Comparison of ENCODE assay signal across 8 cellular contexts in genomic region chr4:55635760-55636621, GRCh38. TPM values are rescaled to one million over a fixed set of nuclear protein-coding genes. Genes with fewer than 3 reads are reported as not detected.
DNase-seq lines count a peak whose midpoint lies in the region; ATAC-seq and TF ChIP-seq lines count a peak whose summit lies in the region.

Gene NMU (minus strand): TSS chr4:55636298. CDS start chr4:55636192, 106 bp downstream.

- H3K9me3 ChIP-seq in hepatocyte (ENCODE audit: low read depth): no peaks in the 10 kb centered on the region
- no peaks in the 10 kb centered on the region for H3K9me3 ChIP-seq in skeletal muscle satellite cell (replicated peaks; ENCODE audit: low read length)
- H3K9me3 ChIP-seq in OCI-LY7 (ENCODE audit: low read length): no peaks in the 10 kb centered on the region

- peaks cover 48% of the 10 kb centered on the region for H3K27me3 ChIP-seq in hepatocyte
- H3K27me3 ChIP-seq in skeletal muscle satellite cell (ENCODE audit: control insufficient read depth, insufficient read depth, low read length): peaks cover 48% of the 10 kb centered on the region

- H3K9me2 ChIP-seq in hepatocyte (replicated peaks; ENCODE audit: insufficient read depth) (no peaks in the 10 kb centered on the region), OCI-LY7 (ENCODE audit: insufficient read depth, low read length) (no peaks in the 10 kb centered on the region)

- H3K27ac ChIP-seq in hepatocyte (no peak within 1 kb of the TSS), OCI-LY7 (ENCODE audit: low read depth, low read length, poor library complexity, severe bottlenecking) (no peak within 1 kb of the TSS)

- H3K9me3 Mint-ChIP-seq in activated naive CD8-positive, alpha-beta T cell treated with anti-CD3 and anti-CD28 coated beads for 36 hours: no peaks in the 10 kb centered on the region

- H3K4me2 ChIP-seq in hepatocyte: peak within 1 kb of the TSS; percentile 99
- peak within 1 kb of the TSS; percentile 78 for H3K4me2 ChIP-seq in skeletal muscle satellite cell (ENCODE audit: low read length)
- H3K4me2 ChIP-seq in OCI-LY7 (ENCODE audit: low read length): no peak within 1 kb of the TSS

- H3K27ac Mint-ChIP-seq in activated naive CD8-positive, alpha-beta T cell treated with anti-CD3 and anti-CD28 coated beads for 36 hours: no peak within 1 kb of the TSS

- no peaks in the 10 kb centered on the region for H3K36me3 ChIP-seq in hepatocyte (replicated peaks; ENCODE audit: insufficient read depth, low read depth)
- no peaks in the 10 kb centered on the region for H3K36me3 ChIP-seq in skeletal muscle satellite cell (ENCODE audit: insufficient read depth, low read length)
- H3K36me3 ChIP-seq in OCI-LY7 (ENCODE audit: insufficient read depth, low read length): no peaks in the 10 kb centered on the region

- peaks cover 74% of the 10 kb centered on the region for H3K27me3 Mint-ChIP-seq in activated naive CD8-positive, alpha-beta T cell treated with anti-CD3 and anti-CD28 coated beads for 36 hours

- H2AFZ ChIP-seq in hepatocyte (peak within 1 kb of the TSS; percentile 86), OCI-LY7 (ENCODE audit: low read length) (no peak within 1 kb of the TSS)

- no peaks in the 10 kb centered on the region for H3K36me3 Mint-ChIP-seq in activated naive CD8-positive, alpha-beta T cell treated with anti-CD3 and anti-CD28 coated beads for 36 hours

- TF ChIP-seq CTCF in hepatocyte (IDR thresholded peaks at IDR 0.05; ENCODE audit: poor library complexity): no peak
- TF ChIP-seq CTCF in OCI-LY7 (conservative IDR thresholded peaks at IDR 0.05; ENCODE audit: low read length): no peak

- no TSS peak for BruUV-seq in OCI-LY7 (replicated peaks; lab: Mats Ljungman, UMichigan)

- CTCF ChIA-PET in OCI-LY7 (lab: Charles Lee; ENCODE audit: unreplicated experiment): no interaction called here

- WGBS in hepatocyte (ENCODE audit: low lambda C conversion rate, missing lambda C conversion rate): 3% methylated on average over 43 of the region's 75 CpGs

- H3K4me3 Mint-ChIP-seq in activated naive CD8-positive, alpha-beta T cell treated with anti-CD3 and anti-CD28 coated beads for 36 hours: peak within 1 kb of the TSS; percentile 71

- H3K4me3 ChIP-seq in hepatocyte: peak within 1 kb of the TSS; percentile 61
- H3K4me3 ChIP-seq in skeletal muscle satellite cell (ENCODE audit: low read length): peak within 1 kb of the TSS; percentile 62
- no peak within 1 kb of the TSS for H3K4me3 ChIP-seq in OCI-LY7 (ENCODE audit: low read depth, low read length, poor library complexity, severe bottlenecking)

- H3K4me1 Mint-ChIP-seq in activated naive CD8-positive, alpha-beta T cell treated with anti-CD3 and anti-CD28 coated beads for 36 hours: peaks cover 16% of the 10 kb centered on the region

- intact Hi-C loops in OCI-LY7 (cut with micrococcal nuclease; ENCODE audit: unreplicated experiment): no loop called here

- DNase-seq in stimulated activated naive CD4-positive, alpha-beta T cell treated with Interleukin-2 at 50 U/mL for 16 hours (lab: John Stamatoyannopoulos, UW): peak; percentile 4
- no peak for DNase-seq in stimulated activated naive CD4-positive, alpha-beta T cell (lab: John Stamatoyannopoulos, UW)
- DNase-seq in OCI-M1 (lab: John Stamatoyannopoulos, UW): peak; percentile 78
- peak; percentile 68 for DNase-seq in activated naive CD8-positive, alpha-beta T cell treated with anti-CD3 and anti-CD28 coated beads for 36 hours
- DNase-seq in hepatocyte (ENCODE audit: low spot score): peak; percentile 67
- DNase-seq in OCI-LY7 (ENCODE audit: low spot score): no peak

- H3K79me2 ChIP-seq in hepatocyte (no peaks in the 10 kb centered on the region), OCI-LY7 (ENCODE audit: insufficient read depth, low read depth, low read length) (no peaks in the 10 kb centered on the region)

- peak; percentile 74 for ATAC-seq in HG02981 (IDR thresholded peaks at IDR 0.05; ENCODE audit: unreplicated experiment)

- no peak within 1 kb of the TSS for H3K9ac ChIP-seq in skeletal muscle satellite cell (ENCODE audit: low read depth, low read length)

- H3K4me1 ChIP-seq in hepatocyte (ENCODE audit: insufficient read depth) (peaks cover 17% of the 10 kb centered on the region), skeletal muscle satellite cell (ENCODE audit: control insufficient read depth, insufficient read depth, low read length) (peaks cover 7% of the 10 kb centered on the region), OCI-LY7 (ENCODE audit: insufficient read depth, low read length, poor library complexity, severe bottlenecking) (no peaks in the 10 kb centered on the region)

- H4K20me1 ChIP-seq in hepatocyte (ENCODE audit: insufficient read depth, poor library complexity, severe bottlenecking) (no peaks in the 10 kb centered on the region), OCI-LY7 (ENCODE audit: insufficient read depth, low read length) (no peaks in the 10 kb centered on the region)

- POLR2A ChIA-PET in OCI-LY7 (lab: Charles Lee): no interaction called here

RNA-seq across cellular contexts. Expression of gene NMU, which starts in this region (rescaled TPM):
- under 1 TPM; 0.56 to 0.90 TPM for total RNA-seq in activated naive CD8-positive, alpha-beta T cell treated with anti-CD3 and anti-CD28 coated beads for 36 hours
- total RNA-seq in hepatocyte (7.6 and 20.1 TPM in 2 replicates), OCI-LY7 (2022) (not detected in 2 replicates)
- 2.0 and 5.2 TPM in 2 replicates for polyA plus RNA-seq in hepatocyte
- not detected in 2 replicates for total RNA-seq in skeletal muscle satellite cell (2012; rRNA removed)
- not detected in 2 replicates for total RNA-seq in OCI-LY7 (2014; rRNA removed; shearing (Covaris generic))

Comparison
In these comparisons a context has a peak if more than half of its experiments do, and no peak if none do; other contexts are left out.
1. DNase-seq: peak in stimulated activated naive CD4-positive, alpha-beta T cell treated with Interleukin-2 at 50 U/mL for 16 hours (single experiment), OCI-M1 (single experiment) and hepatocyte (single experiment); none in stimulated activated naive CD4-positive, alpha-beta T cell (0 of 6) and OCI-LY7 (single experiment).
2. Peak in DNase-seq in activated naive CD8-positive, alpha-beta T cell treated with anti-CD3 and anti-CD28 coated beads for 36 hours; RNA of the gene not detected or under 1 TPM.